ENCODE assay signal across 1 cellular context in genomic region chr19:43738780-43739211, GRCh38.
TF ChIP-seq lines count a peak whose summit lies in the region.

No MANE protein-coding gene starts in this region.

TF ChIP-seq in SK-N-SH treated with all-trans-retinoic acid at 6 μM for 48 hours, 23 proteins besides CTCF, POLR2A, EP300 and RAD21 (continued from another document):
- TF ChIP-seq, protein P1, sequence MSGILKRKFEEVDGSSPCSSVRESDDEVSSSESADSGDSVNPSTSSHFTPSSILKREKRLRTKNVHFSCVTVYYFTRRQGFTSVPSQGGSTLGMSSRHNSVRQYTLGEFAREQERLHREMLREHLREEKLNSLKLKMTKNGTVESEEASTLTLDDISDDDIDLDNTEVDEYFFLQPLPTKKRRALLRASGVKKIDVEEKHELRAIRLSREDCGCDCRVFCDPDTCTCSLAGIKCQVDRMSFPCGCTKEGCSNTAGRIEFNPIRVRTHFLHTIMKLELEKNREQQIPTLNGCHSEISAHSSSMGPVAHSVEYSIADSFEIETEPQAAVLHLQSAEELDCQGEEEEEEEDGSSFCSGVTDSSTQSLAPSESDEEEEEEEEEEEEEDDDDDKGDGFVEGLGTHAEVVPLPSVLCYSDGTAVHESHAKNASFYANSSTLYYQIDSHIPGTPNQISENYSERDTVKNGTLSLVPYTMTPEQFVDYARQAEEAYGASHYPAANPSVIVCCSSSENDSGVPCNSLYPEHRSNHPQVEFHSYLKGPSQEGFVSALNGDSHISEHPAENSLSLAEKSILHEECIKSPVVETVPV (CRISPR knock-in tag; IDR thresholded peaks at IDR 0.05): no peak
- TF ChIP-seq RARB (CRISPR knock-in tag; IDR thresholded peaks at IDR 0.05) (no peak), GLIS3 (CRISPR knock-in tag; IDR thresholded peaks at IDR 0.05) (no peak)
